9 cellular contexts compared by ENCODE assay signal in the genomic region with DNA sequence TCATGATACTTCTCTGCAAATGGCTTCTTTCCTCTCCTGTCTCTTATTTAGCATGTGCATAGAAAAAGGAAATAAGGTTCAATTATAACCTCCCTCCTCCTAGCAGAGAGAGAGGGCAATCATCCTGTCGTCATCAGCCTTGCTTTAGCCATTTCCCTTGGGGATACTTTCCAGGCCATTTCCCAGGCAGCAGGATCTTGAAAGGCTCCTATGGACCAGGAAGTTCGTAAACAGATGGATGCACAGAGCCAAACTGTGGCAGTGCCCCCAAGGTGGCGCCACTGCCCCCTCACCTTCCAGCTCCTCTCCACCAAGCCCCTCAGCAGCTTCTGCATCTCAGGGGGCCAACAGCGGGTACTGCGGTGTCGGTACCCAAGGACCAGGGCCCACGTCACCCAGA.
DNase-seq lines count a peak whose midpoint lies in the region; ATAC-seq and TF ChIP-seq lines count a peak whose summit lies in the region.
"Had no signal": no experiment of that assay in that cellular context is flagged by ENCODE, and none has a peak within 500 bp of the region (broad histone marks: within the 10 kb centered on the region; RNA-seq: fewer than 3 reads in every experiment).

No MANE protein-coding gene starts in this region.

- no peak for TF ChIP-seq CTCF in colonic mucosa (IDR thresholded peaks at IDR 0.05)
- TF ChIP-seq CTCF in left lung (IDR thresholded peaks at IDR 0.05) = no peak
- TF ChIP-seq CTCF in lower lobe of right lung (IDR thresholded peaks at IDR 0.05) = no peak

- CTCF ChIA-PET in HEK293T (lab: Yijun Ruan, JAX) = interaction anchor here (0.5 to 2.0 kb wide), 11 partner anchors 10 to 1272 kb away, joined by 3 to 6 read pairs (median 3); no protein-coding TSS in a partner anchor

- ATAC-seq in left ventricle myocardium superior = peak; percentile 65
- no peak for ATAC-seq in left lung
- ATAC-seq in HG03521 (IDR thresholded peaks at IDR 0.05; ENCODE audit: unreplicated experiment) = no peak
- ATAC-seq in lower lobe of right lung = no peak

- H3K4me1 ChIP-seq in colonic mucosa = no peaks in the 10 kb centered on the region
- no peaks in the 10 kb centered on the region for H3K4me1 ChIP-seq in left lung
- H3K4me1 ChIP-seq in lower lobe of right lung = no peaks in the 10 kb centered on the region

- no peaks in the 10 kb centered on the region for H3K9me3 ChIP-seq in colonic mucosa
- no peaks in the 10 kb centered on the region for H3K9me3 ChIP-seq in left lung
- H3K9me3 ChIP-seq in lower lobe of right lung = no peaks in the 10 kb centered on the region

- POLR2A ChIA-PET in HEK293T (lab: Yijun Ruan, JAX) = no interaction called here

- H3K4me3 ChIP-seq in colonic mucosa (no peak overlapping the region), left lung (no peak overlapping the region), lower lobe of right lung (no peak overlapping the region)

- DNase-seq in Ammon's horn (ENCODE audit: low spot score) (peak; percentile 12), HEK293T (ENCODE audit: extremely low spot score) (peak; percentile 64), SK-N-DZ (ENCODE audit: low spot score) (peak; percentile 85), left ventricle myocardium superior (peak; percentile 27), colonic mucosa (no peak), left lung (no peak), lower lobe of right lung (no peak)
- DNase-seq: stimulated activated CD4-positive, alpha-beta T cell treated with anti-CD3 and anti-CD28 coated beads, Interleukin-15, amount 100 ng/mL, for 24 hours had no signal

- intact Hi-C loops in left ventricle myocardium superior (cut with micrococcal nuclease) (no loop called here), colonic mucosa (cut with DNase I) (loop anchor here (5.0 kb wide), 1 partner anchor 275 kb away; no protein-coding TSS in a partner anchor), left lung (cut with DNase I) (loop anchor here in 1 of 2 donors (10.0 kb wide), 1 partner anchor 487 kb away; no protein-coding TSS in a partner anchor), lower lobe of right lung (cut with DNase I) (no loop called here)

- H3K27ac ChIP-seq in colonic mucosa = no peak overlapping the region
- no peak overlapping the region for H3K27ac ChIP-seq in left lung
- no peak overlapping the region for H3K27ac ChIP-seq in lower lobe of right lung

- H3K36me3 ChIP-seq in colonic mucosa (no peaks in the 10 kb centered on the region), left lung (no peaks in the 10 kb centered on the region), lower lobe of right lung (no peaks in the 10 kb centered on the region)

- H3K9ac ChIP-seq in colonic mucosa (ENCODE audit: low read depth in 2 of 2, low read length in 2 of 2) = no peak overlapping the region

- H3K27me3 ChIP-seq in colonic mucosa = no peaks in the 10 kb centered on the region
- H3K27me3 ChIP-seq in left lung = no peaks in the 10 kb centered on the region
- H3K27me3 ChIP-seq in lower lobe of right lung (ENCODE audit: low read depth) = no peaks in the 10 kb centered on the region

TF ChIP-seq in HEK293T, 16 proteins besides CTCF, POLR2A, EP300 and RAD21:
- TF ChIP-seq CTBP1 (IDR thresholded peaks at IDR 0.05; ENCODE audit: borderline replicate concordance) (0 out of 2 replicates have a peak, but pooled peaks have one; percentile 18), PKNOX1 (IDR thresholded peaks at IDR 0.05) (no peak)

Comparison
In these comparisons a context has a peak if more than half of its experiments do, and no peak if none do; other contexts are left out.
1. DNase-seq: peak in Ammon's horn (single experiment), HEK293T (single experiment), SK-N-DZ (single experiment) and left ventricle myocardium superior (single experiment); none in colonic mucosa (single experiment), left lung (0 of 2) and lower lobe of right lung (single experiment).